28 cellular contexts compared by ENCODE assay signal in the genomic region with DNA sequence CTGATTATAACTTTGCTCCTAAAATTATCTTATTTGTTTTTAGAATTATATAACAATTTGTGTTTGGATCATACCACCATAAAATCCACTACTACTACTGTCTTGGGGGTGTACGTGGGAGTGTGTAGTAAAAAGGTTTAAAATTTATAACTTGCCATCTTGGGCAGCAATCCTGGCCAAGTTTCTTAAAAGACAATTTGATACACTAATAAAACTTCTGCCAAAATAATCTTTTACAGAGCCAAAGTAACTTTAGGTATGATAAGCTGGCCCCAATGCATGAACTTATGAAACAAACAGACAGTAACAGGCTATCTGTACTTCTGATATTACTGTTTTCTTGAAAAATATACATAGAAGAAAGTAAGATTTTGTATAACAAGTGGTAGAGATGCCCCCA.
"Had no signal": no experiment of that assay in that cellular context is flagged by ENCODE, and none has a peak within 500 bp of the region (broad histone marks: within the 10 kb centered on the region; RNA-seq: fewer than 3 reads in every experiment).

No MANE protein-coding gene starts in this region.

- H3K4me3 ChIP-seq: esophagus muscularis mucosa, gastroesophageal sphincter, heart right ventricle, hepatocyte had no signal

- H3K27ac ChIP-seq: brain microvascular endothelial cell, esophagus muscularis mucosa, gastroesophageal sphincter, heart right ventricle, hepatocyte had no signal

- DNase-seq: activated CD4-positive, alpha-beta memory T cell treated with anti-CD3 and anti-CD28 coated beads for 36 hours; activated CD4-positive, alpha-beta T cell treated with anti-CD3 and anti-CD28 coated beads for 36 hours; activated CD4-positive, alpha-beta T cell treated with anti-CD3 and anti-CD28 coated beads, Interleukin-2, amount 10 ng/mL, durations not matched to agents 24 days and 14 days; activated CD4-positive, CD25-positive, alpha-beta regulatory T cell; activated CD4-positive, CD25-positive, alpha-beta regulatory T cell treated with anti-CD3 and anti-CD28 coated beads, Interleukin-2, amount 50 U/mL, for 72 hours; activated CD8-positive, alpha-beta memory T cell treated with anti-CD3 and anti-CD28 coated beads, Interleukin-2, amount 10 ng/mL, durations not matched to agents 7 days and 5 days; activated CD8-positive, alpha-beta memory T cell treated with anti-CD3 and anti-CD28 coated beads, Interleukin-2, amount 50 U/mL, for 4 hours; activated CD8-positive, alpha-beta T cell treated with anti-CD3 and anti-CD28 coated beads, Interleukin-2, amount 10 ng/mL, durations not matched to agents 7 days and 5 days; activated gamma-delta T cell; activated naive CD4-positive, alpha-beta T cell; activated naive CD4-positive, alpha-beta T cell treated with anti-CD3 and anti-CD28 coated beads, Interleukin-2, amount 50 U/mL, for 16 hours; activated T-cell treated with anti-CD3 and anti-CD28 coated beads, Interleukin-2, amount 50 U/mL, for 1 hour; activated T-cell treated with anti-CD3 and anti-CD28 coated beads, Interleukin-2, amount 50 U/mL, for 48 hours; amniotic stem cell; anterior cingulate cortex; brain microvascular endothelial cell; cortex of kidney; dermis blood vessel endothelial cell; effector CD4-positive, alpha-beta T cell; effector memory CD8-positive, alpha-beta T cell; erythroblast; foreskin melanocyte; heart right ventricle; T-helper 17 cell; T1000 had no signal

- H3K9me3 ChIP-seq: esophagus muscularis mucosa, gastroesophageal sphincter, heart right ventricle had no signal

- H3K36me3 ChIP-seq: brain microvascular endothelial cell, esophagus muscularis mucosa, gastroesophageal sphincter, heart right ventricle had no signal

- ATAC-seq: activated CD4-positive, alpha-beta T cell treated with anti-CD3 and anti-CD28 coated beads for 36 hours; activated CD8-positive, alpha-beta memory T cell treated with anti-CD3 and anti-CD28 coated beads, Interleukin-2, amount 10 ng/mL, durations not matched to agents 7 days and 5 days; activated CD8-positive, alpha-beta T cell treated with anti-CD3 and anti-CD28 coated beads, Interleukin-2, amount 10 ng/mL, durations not matched to agents 7 days and 5 days; effector memory CD8-positive, alpha-beta T cell; gastroesophageal sphincter; heart right ventricle; T-helper 17 cell had no signal

- H3K4me1 ChIP-seq: esophagus muscularis mucosa, gastroesophageal sphincter, heart right ventricle had no signal
